25 cellular contexts compared by ENCODE assay signal in genomic region chr2:24411488-24412146, GRCh38. TPM values are rescaled to one million over a fixed set of nuclear protein-coding genes. Genes with fewer than 3 reads are reported as not detected.
DNase-seq lines count a peak whose midpoint lies in the region; TF ChIP-seq lines count a peak whose summit lies in the region.
"Had no signal": no experiment of that assay in that cellular context is flagged by ENCODE, and none has a peak within 500 bp of the region (broad histone marks: within the 10 kb centered on the region; RNA-seq: fewer than 3 reads in every experiment).

No MANE protein-coding gene starts in this region.

- peaks cover 11% of the 10 kb centered on the region for H3K4me1 ChIP-seq in HUES48 (ENCODE audit: control insufficient read depth, insufficient read depth, low read length)
- peaks cover 26% of the 10 kb centered on the region for H3K4me1 ChIP-seq in ectodermal cell (ENCODE audit: control insufficient read depth, insufficient read depth, low read length)
- peaks cover 3% of the 10 kb centered on the region for H3K4me1 ChIP-seq in A673 (ENCODE audit: insufficient read depth, low read length, poor library complexity, severe bottlenecking)
- H3K4me1 ChIP-seq: breast epithelium, sigmoid colon, thyroid gland had no signal

- peaks cover 28% of the 10 kb centered on the region for H3K4me1 Mint-ChIP-seq in neural crest cell
- H3K4me1 Mint-ChIP-seq: stimulated activated naive CD8-positive, alpha-beta T cell treated with anti-CD3 and anti-CD28 coated beads, Interleukin-15, amount 100 ng/mL, for 72 hours; T-helper 17 cell had no signal

- H3K36me3 ChIP-seq in HUES48 (ENCODE audit: control insufficient read depth, insufficient read depth, low read length): no peaks in the 10 kb centered on the region
- H3K36me3 ChIP-seq in ectodermal cell (ENCODE audit: control insufficient read depth, insufficient read depth, low read length): no peaks in the 10 kb centered on the region
- no peaks in the 10 kb centered on the region for H3K36me3 ChIP-seq in A673 (ENCODE audit: insufficient read depth, low read length, poor library complexity, severe bottlenecking)
- H3K36me3 ChIP-seq: breast epithelium, sigmoid colon, thyroid gland had no signal

- no peak overlapping the region for H3K9ac ChIP-seq in HUES48 (ENCODE audit: low read depth, low read length)

- POLR2A ChIA-PET in A673 (lab: Charles Lee; ENCODE audit: low non-redundant PET) (no interaction called here), GM10248 (lab: Yijun Ruan, JAX) (no interaction called here)

- peak overlapping the region; percentile 48 for H3K27ac ChIP-seq in HUES48 (ENCODE audit: low read depth, low read length)
- H3K27ac ChIP-seq in ectodermal cell (ENCODE audit: insufficient read depth, low read depth, low read length, poor library complexity, severe bottlenecking): peak overlapping the region; percentile 91
- H3K27ac ChIP-seq in A673 (ENCODE audit: low read depth, low read length, poor library complexity, severe bottlenecking): no peak overlapping the region
- H3K27ac ChIP-seq: breast epithelium, sigmoid colon, SK-N-MC, thyroid gland had no signal

- intact Hi-C loops in A673 (cut with micrococcal nuclease; ENCODE audit: unreplicated experiment): loop anchor here (2.0 to 5.0 kb wide), 2 partner anchors 81 to 717 kb away; partner anchors contain the start of gene NCOA1

- H3K27ac Mint-ChIP-seq in neural crest cell (ENCODE audit: unreplicated experiment): peak overlapping the region; percentile 68
- H3K27ac Mint-ChIP-seq: activated T-cell treated with anti-CD3 and anti-CD28 coated beads, Interleukin-2, amount 50 U/mL, for 24 hours; CD8-positive, alpha-beta T cell; stimulated activated naive CD8-positive, alpha-beta T cell treated with anti-CD3 and anti-CD28 coated beads, Interleukin-15, amount 100 ng/mL, for 72 hours; T-helper 17 cell had no signal

- H3K27me3 ChIP-seq in HUES48 (ENCODE audit: control insufficient read depth, insufficient read depth, low read length) (no peaks in the 10 kb centered on the region), ectodermal cell (ENCODE audit: control insufficient read depth, insufficient read depth, low read length, poor library complexity, severe bottlenecking) (no peaks in the 10 kb centered on the region), A673 (replicated peaks; ENCODE audit: insufficient read depth, low read depth, low read length, poor library complexity) (no peaks in the 10 kb centered on the region)
- H3K27me3 ChIP-seq: breast epithelium, sigmoid colon, thyroid gland had no signal

- H3K9me3 Mint-ChIP-seq in neural crest cell: no peaks in the 10 kb centered on the region
- H3K9me3 Mint-ChIP-seq: activated T-cell treated with anti-CD3 and anti-CD28 coated beads, Interleukin-2, amount 50 U/mL, for 24 hours; CD8-positive, alpha-beta T cell; stimulated activated naive CD8-positive, alpha-beta T cell treated with anti-CD3 and anti-CD28 coated beads, Interleukin-15, amount 100 ng/mL, for 72 hours had no signal

- peak; percentile 60 for DNase-seq in NCI-H69 (lab: John Stamatoyannopoulos, UW)
- DNase-seq in neural crest cell (ENCODE audit: low read depth, low spot score): peak; percentile 33
- DNase-seq in A673 (ENCODE audit: low spot score): no peak
- DNase-seq in GM10248 (ENCODE audit: extremely low spot score): no peak
- no peak for DNase-seq in cerebellar nuclear complex (lab: John Stamatoyannopoulos, UW)
- DNase-seq: activated CD4-positive, alpha-beta T cell treated with anti-CD3 and anti-CD28 coated beads for 4 hours; activated CD8-positive, alpha-beta memory T cell treated with anti-CD3 and anti-CD28 coated beads for 24 hours; activated naive CD4-positive, alpha-beta T cell; activated T-cell treated with anti-CD3 and anti-CD28 coated beads, Interleukin-2, amount 50 U/mL, for 24 hours; amygdala; CD8-positive, alpha-beta T cell; cortex of kidney; H7; mucosa of descending colon; NCI-H1105 treated with DMSO at 0.1 percent for 48 hours; NK-92 treated with Interleukin-12 subunit alpha and Interleukin-12 subunit beta, amount 100 ng/mL, for 24 hours; sigmoid colon; stimulated activated CD4-positive, alpha-beta T cell treated with anti-CD3 and anti-CD28 coated beads, Interleukin-15, amount 100 ng/mL, for 24 hours; stimulated activated naive CD8-positive, alpha-beta T cell treated with anti-CD3 and anti-CD28 coated beads, Interleukin-15, amount 100 ng/mL, for 72 hours; T-helper 17 cell; thyroid gland had no signal

- H3K9me3 ChIP-seq in HUES48 (ENCODE audit: control insufficient read depth, insufficient read depth, low read length) (no peaks in the 10 kb centered on the region), ectodermal cell (ENCODE audit: control insufficient read depth, low read length) (no peaks in the 10 kb centered on the region), A673 (ENCODE audit: low read depth, low read length, poor library complexity, severe bottlenecking) (no peaks in the 10 kb centered on the region)
- H3K9me3 ChIP-seq: breast epithelium, mucosa of descending colon, sigmoid colon, thyroid gland had no signal

- H3K4me3 ChIP-seq in HUES48 (ENCODE audit: low read depth, low read length) (no peak overlapping the region), ectodermal cell (ENCODE audit: insufficient read depth, low read depth, low read length) (no peak overlapping the region), A673 (ENCODE audit: low read depth, low read length, poor library complexity, severe bottlenecking) (no peak overlapping the region)
- H3K4me3 ChIP-seq: breast epithelium, mucosa of descending colon, sigmoid colon, SK-N-MC, thyroid gland had no signal

- WGBS in ectodermal cell, 2 experiments: 39 to 50% methylated on average over 4 of the region's 4 CpGs

- CTCF ChIA-PET in A673 (lab: Charles Lee): interaction anchor here (1.1 to 3.3 kb wide), 2 partner anchors 416 to 717 kb away, joined by 3 to 16 read pairs; no protein-coding TSS in a partner anchor
- CTCF ChIA-PET in GM10248 (lab: Yijun Ruan, JAX): interaction anchor here (1.5 to 3.7 kb wide), 7 partner anchors 9 to 564 kb away, joined by 4 to 125 read pairs (median 10); no protein-coding TSS in a partner anchor

- H3K36me3 Mint-ChIP-seq in neural crest cell (ENCODE audit: low read depth): no peaks in the 10 kb centered on the region
- H3K36me3 Mint-ChIP-seq: CD8-positive, alpha-beta T cell had no signal

- TF ChIP-seq CTCF in neural crest cell (conservative IDR thresholded peaks at IDR 0.05) (no peak), A673 (conservative IDR thresholded peaks at IDR 0.05; ENCODE audit: low read depth, low read length) (no peak), GM10248 (IDR thresholded peaks at IDR 0.05; ENCODE audit: control extremely low read depth, extremely low read depth, low read depth, missing control alignments) (no peak)

- BruUV-seq in A673 (replicated peaks; lab: Mats Ljungman, UMichigan): no TSS peak

- H3K4me3 Mint-ChIP-seq in neural crest cell: peak overlapping the region; percentile 8
- H3K4me3 Mint-ChIP-seq: activated T-cell treated with anti-CD3 and anti-CD28 coated beads, Interleukin-2, amount 50 U/mL, for 24 hours; CD8-positive, alpha-beta T cell; stimulated activated naive CD8-positive, alpha-beta T cell treated with anti-CD3 and anti-CD28 coated beads, Interleukin-15, amount 100 ng/mL, for 72 hours; T-helper 17 cell had no signal

- peaks cover 3% of the 10 kb centered on the region for H3K27me3 Mint-ChIP-seq in neural crest cell (ENCODE audit: low read depth)

RNA-seq across cellular contexts. Expression of gene ITSN2, which starts 51.3 kb away (rescaled TPM):
- 7.1 TPM for polyA plus RNA-seq in ectodermal cell (2013, experiment 1 of 4)
- 8.2 TPM for polyA plus RNA-seq in ectodermal cell (2013, experiment 2 of 4)
- 8.0 TPM for polyA plus RNA-seq in ectodermal cell (2013, experiment 3 of 4)
- polyA plus RNA-seq in ectodermal cell (2013, experiment 4 of 4): 9.8 TPM
- 13.6 and 13.7 TPM in 2 replicates for total RNA-seq in neural crest cell
- 16.4 and 21.4 TPM in 2 replicates for total RNA-seq in A673 (2021)

Comparison
In these comparisons a context has a peak if more than half of its experiments do, and no peak if none do; other contexts are left out.
1. DNase-seq: peak in NCI-H69 (single experiment) and neural crest cell (single experiment); none in A673 (single experiment), GM10248 (single experiment) and cerebellar nuclear complex (0 of 2).